In genomic region chr6:168863467-168863866, GRCh38 we compare ENCODE assay signal across 26 cellular contexts.
DNase-seq lines count a peak whose midpoint lies in the region; ATAC-seq, FAIRE-seq and TF ChIP-seq lines count a peak whose summit lies in the region.
"Had no signal": no experiment of that assay in that cellular context is flagged by ENCODE, and none has a peak within 500 bp of the region (broad histone marks: within the 10 kb centered on the region; RNA-seq: fewer than 3 reads in every experiment).

No MANE protein-coding gene starts in this region.

- 10% methylated on average over 4 of the region's 4 CpGs for whole genome bisulfite sequencing in HepG2 (ENCODE audit: low lambda C conversion rate)
- 66% methylated on average over 4 of the region's 4 CpGs for WGBS in right lobe of liver (ENCODE audit: insufficient coverage, low coverage, low lambda C conversion rate, missing lambda C conversion rate)

- in situ Hi-C loops in HepG2 (cut with HindIII; ENCODE audit: extremely low pct_ligation_motif_present, low pct_unique_long_range_greater_than_20kb) = no loop called here

- ATAC-seq in HepG2 (no peak), right lobe of liver (no peak)
- ATAC-seq in stimulated activated memory B cell treated with anti-CD40 and anti-IgM and Interleukin-4, amounts not matched to agents 10 μg/mL and 1 μg/mL and 100 μg/mL, for 72 hours = no peak
- ATAC-seq: CD8-positive, alpha-beta T cell; GM12878; HCT116 had no signal

- POLR2A ChIA-PET in HepG2 (lab: Yijun Ruan, JAX) (no interaction called here), OCI-LY7 (lab: Charles Lee) (no interaction called here)

- H3K9me3 Mint-ChIP-seq in stimulated activated memory B cell treated with anti-CD40 and anti-IgM and Interleukin-4, amounts not matched to agents 10 μg/mL and 1 μg/mL and 100 μg/mL, for 72 hours = no peaks in the 10 kb centered on the region
- H3K9me3 Mint-ChIP-seq: CD4-positive, CD25-positive, alpha-beta regulatory T cell; CD8-positive, alpha-beta T cell; H9 had no signal

- H3K4me3 ChIP-seq in HepG2 (replicated peaks in 1 of 3; ENCODE audit: insufficient read depth in 1 of 3, low read depth in 2 of 3, low read length in 3 of 3) (no peak overlapping the region), right lobe of liver (no peak overlapping the region), OCI-LY7 (ENCODE audit: low read depth, low read length, poor library complexity, severe bottlenecking) (no peak overlapping the region)
- H3K4me3 ChIP-seq: BLaER1, GM12878, GM23248 had no signal

- H3K27ac Mint-ChIP-seq in stimulated activated memory B cell treated with anti-CD40 and anti-IgM and Interleukin-4, amounts not matched to agents 10 μg/mL and 1 μg/mL and 100 μg/mL, for 72 hours = no peak overlapping the region
- H3K27ac Mint-ChIP-seq: B cell; CD4-positive, CD25-positive, alpha-beta regulatory T cell; CD8-positive, alpha-beta T cell; H9 had no signal

- no peaks in the 10 kb centered on the region for H3K4me1 Mint-ChIP-seq in stimulated activated memory B cell treated with anti-CD40 and anti-IgM and Interleukin-4, amounts not matched to agents 10 μg/mL and 1 μg/mL and 100 μg/mL, for 72 hours
- H3K4me1 Mint-ChIP-seq: B cell; CD4-positive, CD25-positive, alpha-beta regulatory T cell had no signal

- DNase-seq in HepG2 (ENCODE audit: low spot score) (no peak), right lobe of liver (no peak), globus pallidus (ENCODE audit: low spot score) (peak; percentile 26), substantia nigra (lab: John Stamatoyannopoulos, UW) (no peak), kidney glomerular epithelial cell (lab: John Stamatoyannopoulos, UW) (no peak), OCI-LY7 (ENCODE audit: low spot score) (no peak), medulla oblongata (ENCODE audit: extremely low spot score) (no peak)
- DNase-seq: Caco-2; CD4-positive, CD25-positive, alpha-beta regulatory T cell; CD8-positive, alpha-beta T cell; DMS153; DMS79; EL; GDM1; GM23248; H9 had no signal

- TF ChIP-seq EP300 in HepG2 (IDR thresholded peaks at IDR 0.05; ENCODE audit: low read depth in 2 of 2, low read length in 2 of 2) (no peak), HepG2 (CRISPR knock-in tag; IDR thresholded peaks at IDR 0.05; ENCODE audit: borderline replicate concordance) (no peak)

- no peak for TF ChIP-seq RAD21 in HepG2 (CRISPR knock-in tag; IDR thresholded peaks at IDR 0.05)

- no peaks in the 10 kb centered on the region for H3K36me3 Mint-ChIP-seq in stimulated activated memory B cell treated with anti-CD40 and anti-IgM and Interleukin-4, amounts not matched to agents 10 μg/mL and 1 μg/mL and 100 μg/mL, for 72 hours
- H3K36me3 Mint-ChIP-seq: CD4-positive, CD25-positive, alpha-beta regulatory T cell; CD8-positive, alpha-beta T cell had no signal

- no peaks in the 10 kb centered on the region for H3K9me2 ChIP-seq in OCI-LY7 (ENCODE audit: insufficient read depth, low read length)

- H3K9ac ChIP-seq in HepG2 (ENCODE audit: insufficient read depth, low read depth, low read length) = no peak overlapping the region
- H3K9ac ChIP-seq: BLaER1, GM23248 had no signal

- no peak for FAIRE-seq in HepG2 (lab: Jason Lieb, UNC)
- FAIRE-seq: A204.1, GM12878, GM19239, H1 had no signal

- TF ChIP-seq POLR2A in HepG2 (IDR thresholded peaks at IDR 0.05; ENCODE audit: insufficient read depth in 1 of 2, low read depth in 2 of 2, low read length in 2 of 2) = no peak
- TF ChIP-seq POLR2A in right lobe of liver (IDR thresholded peaks at IDR 0.05) = no peak

- H3K27me3 ChIP-seq in HepG2 (ENCODE audit: control insufficient read depth in 1 of 2, insufficient read depth in 2 of 2, low read length in 2 of 2) (peaks cover 3 to 70% of the 10 kb centered on the region in 2 experiments; a peak in 4 of 5 replicates), right lobe of liver (no peaks in the 10 kb centered on the region)
- H3K27me3 ChIP-seq: BLaER1 had no signal

- H3K4me1 ChIP-seq in HepG2 (ENCODE audit: insufficient read depth, low read length) (no peaks in the 10 kb centered on the region), right lobe of liver (no peaks in the 10 kb centered on the region), OCI-LY7 (ENCODE audit: insufficient read depth, low read length, poor library complexity, severe bottlenecking) (no peaks in the 10 kb centered on the region)
- H3K4me1 ChIP-seq: Caco-2 had no signal

- intact Hi-C loops in HepG2 (cut with micrococcal nuclease; ENCODE audit: unreplicated experiment) = no loop called here
- intact Hi-C loops in right lobe of liver (cut with DNase I) = no loop called here
- intact Hi-C loops in OCI-LY7 (cut with micrococcal nuclease; ENCODE audit: unreplicated experiment) = no loop called here

- H3K4me3 Mint-ChIP-seq in stimulated activated memory B cell treated with anti-CD40 and anti-IgM and Interleukin-4, amounts not matched to agents 10 μg/mL and 1 μg/mL and 100 μg/mL, for 72 hours = no peak overlapping the region
- H3K4me3 Mint-ChIP-seq: B cell; CD4-positive, CD25-positive, alpha-beta regulatory T cell; CD8-positive, alpha-beta T cell; H9 had no signal

- no peak overlapping the region for H3K27ac ChIP-seq in HepG2 (ENCODE audit: extremely low read length, insufficient read depth, low read length)
- no peak overlapping the region for H3K27ac ChIP-seq in right lobe of liver
- peak overlapping the region; percentile 79 for H3K27ac ChIP-seq in substantia nigra (ENCODE audit: low read depth, low read length, poor library complexity, severe bottlenecking)
- no peak overlapping the region for H3K27ac ChIP-seq in OCI-LY7 (ENCODE audit: low read depth, low read length, poor library complexity, severe bottlenecking)
- H3K27ac ChIP-seq: 22Rv1, BLaER1, C4-2B, GM23248 had no signal

- no peaks in the 10 kb centered on the region for H3K27me3 Mint-ChIP-seq in stimulated activated memory B cell treated with anti-CD40 and anti-IgM and Interleukin-4, amounts not matched to agents 10 μg/mL and 1 μg/mL and 100 μg/mL, for 72 hours
- H3K27me3 Mint-ChIP-seq: B cell; CD4-positive, CD25-positive, alpha-beta regulatory T cell had no signal

- H3K9me3 ChIP-seq in HepG2 (ENCODE audit: low read length) = no peaks in the 10 kb centered on the region
- no peaks in the 10 kb centered on the region for H3K9me3 ChIP-seq in right lobe of liver
- no peaks in the 10 kb centered on the region for H3K9me3 ChIP-seq in OCI-LY7 (ENCODE audit: low read length)
- H3K9me3 ChIP-seq: BLaER1, Caco-2 had no signal

- BruUV-seq in HepG2 (replicated peaks; lab: Mats Ljungman, UMichigan) (no TSS peak), OCI-LY7 (replicated peaks; lab: Mats Ljungman, UMichigan) (no TSS peak)

- CTCF ChIA-PET in HepG2 (lab: Yijun Ruan, JAX; ENCODE audit: low intra/inter-chr PET ratio, low total read pairs) = no interaction called here
- CTCF ChIA-PET in OCI-LY7 (lab: Charles Lee; ENCODE audit: unreplicated experiment) = no interaction called here

- H3K79me2 ChIP-seq in HepG2 (ENCODE audit: insufficient read depth, low read length) (no peaks in the 10 kb centered on the region), OCI-LY7 (ENCODE audit: insufficient read depth, low read depth, low read length) (no peaks in the 10 kb centered on the region)

- TF ChIP-seq CTCF in HepG2 (CRISPR knock-in tag; IDR thresholded peaks at IDR 0.05) (no peak), right lobe of liver (IDR thresholded peaks at IDR 0.05) (no peak), OCI-LY7 (conservative IDR thresholded peaks at IDR 0.05; ENCODE audit: low read length) (no peak)

- H2AFZ ChIP-seq in HepG2 (ENCODE audit: low read length) (no peak overlapping the region), OCI-LY7 (ENCODE audit: low read length) (no peak overlapping the region)
- H2AFZ ChIP-seq: GM23248 had no signal

- no peak overlapping the region for H3K4me2 ChIP-seq in HepG2 (ENCODE audit: low read depth, low read length)
- no peak overlapping the region for H3K4me2 ChIP-seq in OCI-LY7 (ENCODE audit: low read length)
- H3K4me2 ChIP-seq: BLaER1 had no signal

- H4K20me1 ChIP-seq in HepG2 (ENCODE audit: insufficient read depth, low read length) = no peaks in the 10 kb centered on the region
- H4K20me1 ChIP-seq in OCI-LY7 (ENCODE audit: insufficient read depth, low read length) = no peaks in the 10 kb centered on the region
- H4K20me1 ChIP-seq: BLaER1 had no signal

- H3K36me3 ChIP-seq in HepG2 (replicated peaks in 1 of 2; ENCODE audit: control insufficient read depth in 1 of 2, insufficient read depth in 2 of 2, low read length in 2 of 2) (no peaks in the 10 kb centered on the region), right lobe of liver (no peaks in the 10 kb centered on the region), OCI-LY7 (ENCODE audit: insufficient read depth, low read length) (no peaks in the 10 kb centered on the region)
- H3K36me3 ChIP-seq: BLaER1 had no signal

TF ChIP-seq in HepG2, 621 proteins besides CTCF, POLR2A, EP300 and RAD21:
- TF ChIP-seq ZNF83 (CRISPR knock-in tag; IDR thresholded peaks at IDR 0.05; ENCODE audit: borderline replicate concordance) (no peak), PREB (CRISPR knock-in tag; IDR thresholded peaks at IDR 0.05) (no peak), RAD51 (IDR thresholded peaks at IDR 0.05; ENCODE audit: borderline replicate concordance) (peak; percentile 77), ZNF446 (CRISPR knock-in tag; IDR thresholded peaks at IDR 0.05) (no peak), USF2 (IDR thresholded peaks at IDR 0.05; ENCODE audit: low read depth, low read length) (0 out of 2 replicates have a peak, but pooled peaks have one; percentile 18), USF2 (CRISPR knock-in tag; IDR thresholded peaks at IDR 0.05; ENCODE audit: borderline replicate concordance) (no peak)
